In the genomic region with DNA sequence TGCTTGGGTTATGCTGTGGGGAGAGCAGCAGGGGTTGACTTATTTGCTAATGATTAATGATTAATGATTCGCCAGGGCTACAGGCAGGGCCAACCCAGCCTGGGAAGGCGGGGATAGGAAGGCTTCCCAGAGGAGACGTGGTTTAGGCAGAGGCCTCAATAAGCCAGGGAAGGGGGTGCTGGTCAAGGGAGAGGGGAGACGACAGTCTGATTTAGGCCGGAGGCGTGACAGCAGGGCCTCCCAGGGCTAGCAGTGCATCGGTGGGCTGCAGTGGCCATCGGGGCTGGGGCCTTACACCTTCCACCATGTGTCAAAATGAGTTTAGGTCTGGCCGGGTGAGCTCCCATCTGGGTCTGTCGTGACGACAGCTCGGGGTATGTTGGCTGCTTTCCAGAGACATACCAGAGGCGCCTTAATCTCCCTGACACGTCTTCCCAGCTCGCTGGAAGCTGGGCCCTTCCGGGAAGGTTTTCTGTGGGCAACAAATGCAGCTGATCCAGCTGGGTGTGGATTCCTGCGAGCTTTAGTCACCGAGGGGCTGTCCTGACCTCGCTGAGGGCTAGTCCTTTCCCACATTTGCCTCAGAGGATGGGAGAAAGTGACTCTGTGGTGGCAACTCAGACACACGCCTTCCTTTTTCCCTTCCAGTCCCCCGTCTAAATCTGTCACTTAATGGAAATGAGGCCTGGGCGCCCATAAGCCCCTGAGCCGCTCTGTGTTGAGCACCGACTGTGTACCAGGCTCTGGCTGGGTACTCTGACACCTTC, we compare ENCODE assay signal across 8 cellular contexts. TPM values are rescaled to one million over a fixed set of nuclear protein-coding genes. Genes with fewer than 3 reads are reported as not detected.
A peak's percentile ranks its signal among the peaks of the same experiment; 100 is the strongest.
DNase-seq lines count a peak whose midpoint lies in the region; ATAC-seq and TF ChIP-seq lines count a peak whose summit lies in the region.

No MANE protein-coding gene starts in this region.

- DNase-seq in HCEC 1CT (peak; percentile 99), WTC11 (ENCODE audit: low spot score) (no peak), right cardiac atrium (peak; percentile 75 to 80 (median 77))

- H3K27me3 Mint-ChIP-seq in WTC11 (ENCODE audit: low read depth), result no peaks in the 10 kb centered on the region; the same call in none of the 2 replicates

- intact Hi-C loops in right cardiac atrium (cut with DNase I), result no loop called here

- no peak overlapping the region for H3K4me3 ChIP-seq in right cardiac atrium (ENCODE audit: low read length)
- H3K4me3 ChIP-seq in skin epidermis, result no peak overlapping the region

- WGBS in right cardiac atrium, result 42% methylated on average over 24 of the region's 24 CpGs

- no peaks in the 10 kb centered on the region for H3K36me3 Mint-ChIP-seq in WTC11

- no peak overlapping the region for H3K27ac Mint-ChIP-seq in WTC11

- CTCF ChIA-PET in WTC11 (lab: Charles Lee), result interaction anchor here (0.6 to 1.4 kb wide), 4 partner anchors 8 to 40 kb away, joined by 3 to 4 read pairs (median 3); no protein-coding TSS in a partner anchor

- H3K27ac ChIP-seq in right cardiac atrium (ENCODE audit: low read length) (peak overlapping the region; percentile 54), skin epidermis (peak overlapping the region in 18 of 21 experiments; percentile 37 to 85 (median 60))

- no peaks in the 10 kb centered on the region for H3K27me3 ChIP-seq in right cardiac atrium (ENCODE audit: control insufficient read depth, insufficient read depth)

- ATAC-seq in WTC11 (no peak), right cardiac atrium (peak; percentile 83 to 94), GM21447 (IDR thresholded peaks at IDR 0.05; ENCODE audit: unreplicated experiment) (no peak), HG03139 (IDR thresholded peaks at IDR 0.05; ENCODE audit: unreplicated experiment) (no peak), HG03196 (IDR thresholded peaks at IDR 0.05; ENCODE audit: unreplicated experiment) (no peak), GM21576 (IDR thresholded peaks at IDR 0.05; ENCODE audit: unreplicated experiment) (no peak)

- H3K4me1 ChIP-seq in right cardiac atrium (ENCODE audit: control insufficient read depth, insufficient read depth, low read length), result peaks cover 5% of the 10 kb centered on the region

- H3K4me3 Mint-ChIP-seq in WTC11, result no peak overlapping the region

- POLR2A ChIA-PET in WTC11 (lab: Charles Lee), result interaction anchor here (0.5 kb wide), 1 partner anchor 593 kb away, joined by 4 read pairs; a partner anchor contains a TSS

- H3K9me3 ChIP-seq in right cardiac atrium (ENCODE audit: control insufficient read depth, low read length), result no peaks in the 10 kb centered on the region

- no peaks in the 10 kb centered on the region for H3K9me3 Mint-ChIP-seq in WTC11

- TF ChIP-seq CTCF in WTC11 (IDR thresholded peaks at IDR 0.05), result no peak

- no peaks in the 10 kb centered on the region for H3K4me1 Mint-ChIP-seq in WTC11

TF ChIP-seq in WTC11, 78 proteins besides CTCF, POLR2A, EP300 and RAD21:
- TF ChIP-seq GABPB1 (CRISPR knock-in tag; IDR thresholded peaks at IDR 0.05) (peak; percentile 40), ZBTB21 (CRISPR knock-in tag; IDR thresholded peaks at IDR 0.05; ENCODE audit: borderline replicate concordance) (no peak)

RNA-seq across cellular contexts. Expression of a gene that starts 3.7 kb away (rescaled TPM):
- total RNA-seq in WTC11 (2021) (0.07 to 0.14 TPM in 2 of 3 replicates, not detected in the other), right cardiac atrium (1 to 10 TPM in 2 of 4 donors, under 1 TPM in 2; 0.71 to 1.8 (median 1.1) TPM)
- 0.57 TPM for polyA plus RNA-seq in right cardiac atrium

RNA-seq across cellular contexts. Expression of a gene that starts 50.5 kb away (rescaled TPM):
- total RNA-seq in WTC11 (2021) (30.3 to 33.7 TPM (median 31.8 TPM) in 3 replicates), right cardiac atrium (10 to 100 TPM; 12.1 to 21.2 (median 14.3) TPM)
- polyA plus RNA-seq in right cardiac atrium, result 19.3 TPM

Comparison
In these comparisons a context has a peak if more than half of its experiments do, and no peak if none do; other contexts are left out.
1. ATAC-seq: peak in right cardiac atrium (2 of 2); none in WTC11 (single experiment), GM21447 (single experiment), HG03139 (single experiment), HG03196 (single experiment) and GM21576 (single experiment).